ENCODE assay signal across 11 cellular contexts in the genomic region with DNA sequence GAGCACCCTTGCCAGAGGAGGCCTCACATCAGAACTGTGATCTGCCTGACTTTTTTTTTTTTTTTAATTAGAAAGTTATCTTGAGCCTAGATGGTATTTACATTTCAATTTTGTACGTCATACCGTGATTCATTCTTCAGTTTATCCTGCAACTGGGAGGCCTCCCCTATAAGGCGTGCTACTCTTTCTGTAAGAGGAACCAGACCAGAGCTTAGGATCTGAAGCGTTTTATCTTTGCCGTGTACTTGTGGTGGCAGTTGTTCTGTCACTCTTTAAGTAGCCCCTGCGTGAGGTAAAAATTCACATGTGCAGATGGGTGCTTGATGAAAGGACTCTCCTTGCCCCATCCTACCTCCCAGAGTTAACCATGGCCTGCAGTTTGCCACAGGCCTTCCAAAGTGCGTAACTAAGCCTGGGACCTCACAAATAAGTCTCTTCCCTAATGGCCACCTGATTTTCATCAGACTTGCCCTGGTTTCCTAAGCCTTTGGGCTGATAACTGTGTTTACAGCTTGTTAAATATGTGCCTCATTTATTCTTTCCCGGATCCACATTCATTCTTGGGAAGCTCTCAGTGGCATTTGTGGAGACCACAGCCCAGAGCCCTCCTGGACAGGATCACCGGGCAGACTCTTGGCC.
A peak's percentile ranks its signal among the peaks of the same experiment; 100 is the strongest.
DNase-seq lines count a peak whose midpoint lies in the region; ATAC-seq and TF ChIP-seq lines count a peak whose summit lies in the region.
"Had no signal": no experiment of that assay in that cellular context is flagged by ENCODE, and none has a peak within 500 bp of the region (broad histone marks: within the 10 kb centered on the region; RNA-seq: fewer than 3 reads in every experiment).

No MANE protein-coding gene starts in this region.

- peak; percentile 54 for DNase-seq in GM03348 (ENCODE audit: low spot score)
- DNase-seq in RWPE1 (ENCODE audit: low spot score), result peak; percentile 74
- no peak for DNase-seq in esophagus squamous epithelium (lab: John Stamatoyannopoulos, UW)
- DNase-seq in trophoblast cell, result peak in 1 of 2 donors; percentile 62
- no peak for DNase-seq in NCI-H446 (lab: John Stamatoyannopoulos, UW)
- DNase-seq in right lobe of liver, result no peak
- no peak for DNase-seq in natural killer cell treated with Interleukin-12 subunit alpha and Interleukin-12 subunit beta and Interleukin-15 and Interleukin-18, amount 100 ng/mL, for 72 hours (ENCODE audit: low spot score)
- DNase-seq: GDM1, naive B cell had no signal

- H3K4me3 ChIP-seq in esophagus squamous epithelium, result no peak overlapping the region
- no peak overlapping the region for H3K4me3 ChIP-seq in trophoblast cell (ENCODE audit: low read depth, low read length)
- H3K4me3 ChIP-seq in right lobe of liver, result no peak overlapping the region

- H3K18ac ChIP-seq in trophoblast cell (ENCODE audit: low read length), result no peak overlapping the region

- H3K27me3 Mint-ChIP-seq in natural killer cell treated with Interleukin-12 subunit alpha and Interleukin-12 subunit beta and Interleukin-15 and Interleukin-18, amount 100 ng/mL, for 72 hours, result peaks cover 0 to 7% of the 10 kb centered on the region in 2 donors
- H3K27me3 Mint-ChIP-seq: naive B cell had no signal

- H3K9ac ChIP-seq in trophoblast cell (ENCODE audit: low read length), result no peak overlapping the region

- peak overlapping the region; percentile 59 for H4K91ac ChIP-seq in trophoblast cell (ENCODE audit: low read depth, low read length)

- intact Hi-C loops in esophagus squamous epithelium (cut with DNase I) (no loop called here), right lobe of liver (cut with DNase I) (no loop called here)

- H3K9me3 Mint-ChIP-seq in natural killer cell treated with Interleukin-12 subunit alpha and Interleukin-12 subunit beta and Interleukin-15 and Interleukin-18, amount 100 ng/mL, for 72 hours, result no peaks in the 10 kb centered on the region
- H3K9me3 Mint-ChIP-seq: naive B cell had no signal

- no peak overlapping the region for H3K14ac ChIP-seq in trophoblast cell (ENCODE audit: low read length)

- H3K36me3 ChIP-seq in esophagus squamous epithelium (peaks cover 0 to 3% (median 0%) of the 10 kb centered on the region in 3 donors), trophoblast cell (ENCODE audit: control insufficient read depth in 1 of 2, insufficient read depth in 2 of 2, low read length in 2 of 2) (no peaks in the 10 kb centered on the region), right lobe of liver (no peaks in the 10 kb centered on the region)

- no peak overlapping the region for H3K27ac Mint-ChIP-seq in natural killer cell treated with Interleukin-12 subunit alpha and Interleukin-12 subunit beta and Interleukin-15 and Interleukin-18, amount 100 ng/mL, for 72 hours
- H3K27ac Mint-ChIP-seq: naive B cell had no signal

- no peaks in the 10 kb centered on the region for H3K27me3 ChIP-seq in esophagus squamous epithelium
- H3K27me3 ChIP-seq in trophoblast cell (ENCODE audit: insufficient read depth, low read length), result no peaks in the 10 kb centered on the region
- no peaks in the 10 kb centered on the region for H3K27me3 ChIP-seq in right lobe of liver

- H2BK5ac ChIP-seq in trophoblast cell (ENCODE audit: low read depth, low read length, poor library complexity), result no peak overlapping the region

- H3K4me1 ChIP-seq in esophagus squamous epithelium (peaks cover 0 to 36% (median 13%) of the 10 kb centered on the region in 3 donors), trophoblast cell (ENCODE audit: control insufficient read depth in 1 of 2, insufficient read depth in 2 of 2, low read length in 2 of 2) (peaks cover 18 to 21% of the 10 kb centered on the region in 2 experiments), right lobe of liver (peaks cover 0 to 6% (median 0%) of the 10 kb centered on the region in 4 donors)

- TF ChIP-seq POLR2A in esophagus squamous epithelium (IDR thresholded peaks at IDR 0.05), result no peak
- TF ChIP-seq POLR2A in right lobe of liver (IDR thresholded peaks at IDR 0.05), result no peak

- H2AK5ac ChIP-seq in trophoblast cell (ENCODE audit: low read length), result peak overlapping the region; percentile 35

- no peak overlapping the region for H4K12ac ChIP-seq in trophoblast cell (ENCODE audit: low read depth, low read length)

- 28 to 72% methylated on average over 8 to 9 of the region's 9 CpGs for WGBS in esophagus squamous epithelium, 2 donors
- WGBS in trophoblast cell (ENCODE audit: extremely low coverage, insufficient coverage, insufficient read length), result no CpG with 5 or more reads among the region's 9 CpGs
- WGBS in right lobe of liver (ENCODE audit: insufficient coverage, low coverage, low lambda C conversion rate, missing lambda C conversion rate), result 78% methylated on average over 8 of the region's 9 CpGs

- TF ChIP-seq CTCF in RWPE1 (conservative IDR thresholded peaks at IDR 0.05; ENCODE audit: low read depth), result no peak
- no peak for TF ChIP-seq CTCF in esophagus squamous epithelium (IDR thresholded peaks at IDR 0.05)
- TF ChIP-seq CTCF in right lobe of liver (IDR thresholded peaks at IDR 0.05), result no peak

- H3K79me2 ChIP-seq in trophoblast cell (ENCODE audit: control insufficient read depth, insufficient read depth, low read length, poor library complexity), result no peaks in the 10 kb centered on the region

- H4K8ac ChIP-seq in trophoblast cell (ENCODE audit: low read depth, low read length), result peak overlapping the region; percentile 32

- ATAC-seq in right lobe of liver, result no peak
- ATAC-seq in HG02938 (IDR thresholded peaks at IDR 0.05; ENCODE audit: unreplicated experiment), result no peak
- no peak for ATAC-seq in natural killer cell treated with Interleukin-12 subunit alpha and Interleukin-12 subunit beta and Interleukin-15 and Interleukin-18, amount 100 ng/mL, for 72 hours
- ATAC-seq: activated CD4-positive, CD25-positive, alpha-beta regulatory T cell treated with anti-CD3 and anti-CD28 coated beads, Interleukin-2, amount 50 U/mL, for 24 hours had no signal

- H2BK12ac ChIP-seq in trophoblast cell (ENCODE audit: low read length), result peak overlapping the region; percentile 63

- H3K9me3 ChIP-seq in esophagus squamous epithelium, result no peaks in the 10 kb centered on the region
- H3K9me3 ChIP-seq in trophoblast cell (ENCODE audit: insufficient read depth, low read depth, low read length), result no peaks in the 10 kb centered on the region
- no peaks in the 10 kb centered on the region for H3K9me3 ChIP-seq in right lobe of liver

- no peak overlapping the region for H3K23ac ChIP-seq in trophoblast cell (ENCODE audit: low read length)

- POLR2A ChIA-PET in RWPE1 (lab: Yijun Ruan, JAX; ENCODE audit: low non-redundant PET), result no interaction called here

- no peak overlapping the region for H3K4ac ChIP-seq in trophoblast cell (ENCODE audit: low read depth, low read length)

- H2BK120ac ChIP-seq in trophoblast cell (ENCODE audit: insufficient read depth, low read length, poor library complexity), result peak overlapping the region; percentile 86

- no peak overlapping the region for H3K4me3 Mint-ChIP-seq in natural killer cell treated with Interleukin-12 subunit alpha and Interleukin-12 subunit beta and Interleukin-15 and Interleukin-18, amount 100 ng/mL, for 72 hours
- H3K4me3 Mint-ChIP-seq: naive B cell had no signal

- H3K79me1 ChIP-seq in trophoblast cell (ENCODE audit: low read length), result peaks cover 8% of the 10 kb centered on the region

- H3K36me3 Mint-ChIP-seq in natural killer cell treated with Interleukin-12 subunit alpha and Interleukin-12 subunit beta and Interleukin-15 and Interleukin-18, amount 100 ng/mL, for 72 hours, result no peaks in the 10 kb centered on the region

- CTCF ChIA-PET in RWPE1 (lab: Yijun Ruan, JAX), result interaction anchor here (0.6 to 1.5 kb wide), 3 partner anchors 43 to 187 kb away, joined by 3 to 11 read pairs (median 7); no protein-coding TSS in a partner anchor

- H3K27ac ChIP-seq in RWPE1 (peak overlapping the region; percentile 93), esophagus squamous epithelium (peak overlapping the region in 3 of 4 donors; percentile 66 to 80 (median 75)), trophoblast cell (ENCODE audit: low read depth, low read length) (peak overlapping the region; percentile 72), right lobe of liver (no peak overlapping the region)

- H3K4me1 Mint-ChIP-seq in natural killer cell treated with Interleukin-12 subunit alpha and Interleukin-12 subunit beta and Interleukin-15 and Interleukin-18, amount 100 ng/mL, for 72 hours (ENCODE audit: low read depth in 2 of 2), result no peaks in the 10 kb centered on the region
- H3K4me1 Mint-ChIP-seq: naive B cell had no signal

- H2AFZ ChIP-seq in trophoblast cell (ENCODE audit: insufficient read depth, low read length, poor library complexity), result no peak overlapping the region

- no peak overlapping the region for H3K4me2 ChIP-seq in trophoblast cell (ENCODE audit: low read length)

Comparison
In these comparisons a context has a peak if more than half of its experiments do, and no peak if none do; other contexts are left out.
1. DNase-seq: peak in GM03348 (single experiment) and RWPE1 (single experiment); none in esophagus squamous epithelium (single experiment), NCI-H446 (0 of 2), right lobe of liver (0 of 3) and natural killer cell treated with Interleukin-12 subunit alpha and Interleukin-12 subunit beta and Interleukin-15 and Interleukin-18, amount 100 ng/mL, for 72 hours (single experiment).
2. H3K27ac ChIP-seq: peak in RWPE1 (single experiment), esophagus squamous epithelium (3 of 4) and trophoblast cell (single experiment); none in right lobe of liver (0 of 3).